8 cellular contexts compared by ENCODE assay signal in genomic region chr6:10030942-10031537, GRCh38.
DNase-seq lines count a peak whose midpoint lies in the region; ATAC-seq, FAIRE-seq and TF ChIP-seq lines count a peak whose summit lies in the region.

No MANE protein-coding gene starts in this region.

- CTCF ChIA-PET in activated naive CD4-positive, alpha-beta T cell treated with anti-CD3 and anti-CD28 coated beads, Interleukin-2, amount 10 ng/mL, durations not matched to agents 7 days and 5 days (lab: Charles Lee): interaction anchor here (1.0 to 2.0 kb wide), 6 partner anchors 10 to 403 kb away, joined by 3 to 13 read pairs (median 4); no protein-coding TSS in a partner anchor

- DNase-seq in Caki2 (ENCODE audit: low read depth) (peak; percentile 24), SK-MEL-5 (ENCODE audit: low read depth, low spot score) (peak; percentile 31), lower leg skin (ENCODE audit: low spot score in 2 of 2) (no peak), Ammon's horn (ENCODE audit: low spot score) (no peak)
- DNase-seq in activated naive CD4-positive, alpha-beta T cell treated with anti-CD3 and anti-CD28 coated beads, Interleukin-2, amount 10 ng/mL, durations not matched to agents 7 days and 5 days: no peak

- no peaks in the 10 kb centered on the region for H3K36me3 Mint-ChIP-seq in activated naive CD4-positive, alpha-beta T cell treated with anti-CD3 and anti-CD28 coated beads, Interleukin-2, amount 10 ng/mL, durations not matched to agents 7 days and 5 days

- peak; percentile 62 for FAIRE-seq in islet of Langerhans (lab: Jason Lieb, UNC)

- H3K27ac Mint-ChIP-seq in activated naive CD4-positive, alpha-beta T cell treated with anti-CD3 and anti-CD28 coated beads, Interleukin-2, amount 10 ng/mL, durations not matched to agents 7 days and 5 days: no peak overlapping the region

- ATAC-seq in HG02759 (IDR thresholded peaks at IDR 0.05; ENCODE audit: unreplicated experiment) (peak; percentile 62), HG02970 (IDR thresholded peaks at IDR 0.05; ENCODE audit: low FRiP score, unreplicated experiment) (no peak)

- no peak overlapping the region for H3K4me3 Mint-ChIP-seq in activated naive CD4-positive, alpha-beta T cell treated with anti-CD3 and anti-CD28 coated beads, Interleukin-2, amount 10 ng/mL, durations not matched to agents 7 days and 5 days

- no peak for TF ChIP-seq CTCF in lower leg skin (IDR thresholded peaks at IDR 0.05)

- TF ChIP-seq POLR2A in lower leg skin (IDR thresholded peaks at IDR 0.05): no peak

- no peaks in the 10 kb centered on the region for H3K9me3 Mint-ChIP-seq in activated naive CD4-positive, alpha-beta T cell treated with anti-CD3 and anti-CD28 coated beads, Interleukin-2, amount 10 ng/mL, durations not matched to agents 7 days and 5 days

- H3K4me1 Mint-ChIP-seq in activated naive CD4-positive, alpha-beta T cell treated with anti-CD3 and anti-CD28 coated beads, Interleukin-2, amount 10 ng/mL, durations not matched to agents 7 days and 5 days: no peaks in the 10 kb centered on the region

- intact Hi-C loops in lower leg skin (cut with DNase I; ENCODE audit: low total_unique reads): no loop called here

- in situ Hi-C loops in Caki2 (cut with HindIII; ENCODE audit: low pct_unique_long_range_greater_than_20kb, low sequenced_read_pairs) (no loop called here), SK-MEL-5 (cut with HindIII; ENCODE audit: low pct_unique_long_range_greater_than_20kb, low sequenced_read_pairs) (no loop called here)

- no peak overlapping the region for H3K4me3 ChIP-seq in lower leg skin (ENCODE audit: low read depth, poor library complexity, severe bottlenecking)

- 83 to 85% methylated on average over 8 of the region's 8 CpGs for WGBS in lower leg skin, 2 donors

- H3K27me3 Mint-ChIP-seq in activated naive CD4-positive, alpha-beta T cell treated with anti-CD3 and anti-CD28 coated beads, Interleukin-2, amount 10 ng/mL, durations not matched to agents 7 days and 5 days: no peaks in the 10 kb centered on the region

Comparison
In these comparisons a context has a peak if more than half of its experiments do, and no peak if none do; other contexts are left out.
1. DNase-seq: peak in Caki2 (single experiment) and SK-MEL-5 (single experiment); none in lower leg skin (0 of 2), activated naive CD4-positive, alpha-beta T cell treated with anti-CD3 and anti-CD28 coated beads, Interleukin-2, amount 10 ng/mL, durations not matched to agents 7 days and 5 days (single experiment) and Ammon's horn (single experiment).